ENCODE assay signal across 12 cellular contexts in the genomic region with DNA sequence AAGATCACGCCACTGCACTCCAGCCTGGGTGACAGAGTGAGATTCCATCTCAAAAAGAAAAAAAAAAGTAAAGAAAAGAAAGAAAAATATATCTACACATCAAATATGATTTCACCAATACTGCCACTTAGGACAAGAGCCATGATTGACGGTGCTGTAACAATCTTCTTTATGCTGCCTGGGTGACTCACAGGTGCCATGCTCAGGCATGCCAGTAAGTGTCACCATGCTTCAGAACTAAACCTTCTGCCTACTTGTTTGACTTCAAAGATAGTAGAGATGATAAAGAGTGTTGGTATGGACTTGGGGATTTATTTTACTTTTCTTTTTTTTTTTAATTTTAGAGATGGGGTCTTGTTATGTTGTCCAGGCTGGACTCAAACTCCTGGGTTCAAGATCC. TPM values are rescaled to one million over a fixed set of nuclear protein-coding genes. Genes with fewer than 3 reads are reported as not detected.
DNase-seq lines count a peak whose midpoint lies in the region; ATAC-seq and TF ChIP-seq lines count a peak whose summit lies in the region.
"Had no signal": no experiment of that assay in that cellular context is flagged by ENCODE, and none has a peak within 500 bp of the region (broad histone marks: within the 10 kb centered on the region; RNA-seq: fewer than 3 reads in every experiment).

No MANE protein-coding gene starts in this region.

- H3K9me3 ChIP-seq in esophagus (ENCODE audit: control insufficient read depth in 2 of 2, insufficient read depth in 1 of 2, low read depth in 1 of 2, low read length in 1 of 2) (no peaks in the 10 kb centered on the region), smooth muscle cell (replicated peaks; ENCODE audit: low read depth) (no peaks in the 10 kb centered on the region), upper lobe of right lung (no peaks in the 10 kb centered on the region)

- H3K79me2 ChIP-seq in smooth muscle cell (ENCODE audit: low read depth), result no peaks in the 10 kb centered on the region

- peaks cover 17% of the 10 kb centered on the region for H3F3A ChIP-seq in smooth muscle cell (ENCODE audit: low read depth)

- H3K36me3 ChIP-seq in esophagus (ENCODE audit: control insufficient read depth in 2 of 2, insufficient read depth in 2 of 2, low read length in 1 of 2) (no peaks in the 10 kb centered on the region), smooth muscle cell (ENCODE audit: low read depth) (no peaks in the 10 kb centered on the region), upper lobe of right lung (no peaks in the 10 kb centered on the region)

- peaks cover 0 to 4% of the 10 kb centered on the region in 2 donors for H3K4me1 ChIP-seq in esophagus (ENCODE audit: control insufficient read depth in 2 of 2, insufficient read depth in 2 of 2, low read length in 1 of 2)
- peaks cover 5% of the 10 kb centered on the region for H3K4me1 ChIP-seq in smooth muscle cell (ENCODE audit: low read depth)
- peaks cover 7% of the 10 kb centered on the region for H3K4me1 ChIP-seq in upper lobe of right lung

- WGBS in esophagus, 2 donors, result 57 to 60% methylated on average over 2 of the region's 2 CpGs
- 79% methylated on average over 2 of the region's 2 CpGs for WGBS in smooth muscle cell (ENCODE audit: low lambda C conversion rate)

- no peak overlapping the region for H3K9ac ChIP-seq in smooth muscle cell (ENCODE audit: low read depth)

- no peaks in the 10 kb centered on the region for H3K27me3 ChIP-seq in esophagus (ENCODE audit: control insufficient read depth in 1 of 2, insufficient read depth in 2 of 2, low read length in 2 of 2)
- no peaks in the 10 kb centered on the region for H3K27me3 ChIP-seq in smooth muscle cell (ENCODE audit: low read depth)
- H3K27me3 ChIP-seq in upper lobe of right lung, result no peaks in the 10 kb centered on the region

- H3K27ac ChIP-seq in esophagus (ENCODE audit: low read depth in 2 of 2, low read length in 1 of 2) (peak overlapping the region; percentile 83 to 92), smooth muscle cell (ENCODE audit: low read depth) (peak overlapping the region; percentile 75), upper lobe of right lung (no peak overlapping the region)

- intact Hi-C loops in upper lobe of right lung (cut with DNase I), result no loop called here

- DNase-seq in NCI-H2171 treated with DMSO at 0.1 percent for 48 hours (lab: John Stamatoyannopoulos, UW) (peak; percentile 1), NCI-H2171 (lab: John Stamatoyannopoulos, UW) (no peak), LNCaP clone FGC (ENCODE audit: low read depth) (no peak), smooth muscle cell (lab: John Stamatoyannopoulos, UW; ENCODE audit: unreplicated experiment) (no peak), NCI-H1105 (lab: John Stamatoyannopoulos, UW) (no peak), upper lobe of right lung (no peak), putamen (ENCODE audit: low spot score) (no peak)
- DNase-seq: activated effector memory CD4-positive, alpha-beta T cell treated with Interleukin-2 at 50 U/mL for 16 hours; effector CD8-positive, alpha-beta T cell; NCI-H2081 had no signal

- H3K4me3 ChIP-seq in LNCaP clone FGC (ENCODE audit: low read depth, low read length) (no peak overlapping the region), esophagus (ENCODE audit: low read depth in 1 of 2, low read length in 2 of 2) (no peak overlapping the region), smooth muscle cell (no peak overlapping the region), upper lobe of right lung (no peak overlapping the region)

- H2AFZ ChIP-seq in smooth muscle cell (ENCODE audit: low read depth), result no peak overlapping the region

- H4K20me1 ChIP-seq in smooth muscle cell (ENCODE audit: low read depth), result no peaks in the 10 kb centered on the region

- H3K4me2 ChIP-seq in smooth muscle cell, result no peak overlapping the region

- no peak for ATAC-seq in upper lobe of right lung

- TF ChIP-seq CTCF in LNCaP clone FGC (IDR thresholded peaks at IDR 0.05; ENCODE audit: control insufficient read depth, extremely low read depth, insufficient read depth), result 0 out of 2 replicates have a peak, but pooled peaks have one; percentile 2
- TF ChIP-seq CTCF in smooth muscle cell (IDR thresholded peaks at IDR 0.05; ENCODE audit: borderline replicate concordance, insufficient read depth, poor library complexity, severe bottlenecking), result no peak
- no peak for TF ChIP-seq CTCF in upper lobe of right lung (IDR thresholded peaks at IDR 0.05)

RNA-seq across cellular contexts. Expression of a gene that starts 33.6 kb away (rescaled TPM):
- polyA plus RNA-seq in esophagus (1 to 10 TPM; 5.4 to 6.4 TPM), smooth muscle cell (9.4 and 12.7 TPM in 2 replicates)
- total RNA-seq in smooth muscle cell (14.1 and 17.9 TPM in 2 replicates), upper lobe of right lung (12.5 TPM)

RNA-seq across cellular contexts. Expression of a gene that starts 38.3 kb away (rescaled TPM):
- polyA plus RNA-seq in esophagus (not detected), smooth muscle cell (not detected in 2 replicates)
- total RNA-seq in smooth muscle cell (not detected in 2 replicates), upper lobe of right lung (not detected)
- total RNA-seq: temporal lobe had no signal
